In genomic region chr1:55421317-55421716, GRCh38 we compare ENCODE assay signal across 27 cellular contexts.
DNase-seq lines count a peak whose midpoint lies in the region; ATAC-seq and TF ChIP-seq lines count a peak whose summit lies in the region.
"Had no signal": no experiment of that assay in that cellular context is flagged by ENCODE, and none has a peak within 500 bp of the region (broad histone marks: within the 10 kb centered on the region; RNA-seq: fewer than 3 reads in every experiment).

No MANE protein-coding gene starts in this region.

- H3K27ac ChIP-seq in cardiac muscle cell (peak overlapping the region; percentile 45), PC-3 (ENCODE audit: low read length) (peak overlapping the region; percentile 17; the same call in 1 of the 2 replicates)
- H3K27ac ChIP-seq: BLaER1, epithelial cell of prostate, gastroesophageal sphincter, Peyer's patch, tibial artery had no signal

- no peaks in the 10 kb centered on the region for H3K79me2 ChIP-seq in PC-3 (ENCODE audit: low read length)

- H4K20me1 ChIP-seq in PC-3 (ENCODE audit: low read length) = no peaks in the 10 kb centered on the region
- H4K20me1 ChIP-seq: BLaER1 had no signal

- intact Hi-C loops in left cardiac atrium (cut with DNase I) = no loop called here
- intact Hi-C loops in PC-3 (cut with micrococcal nuclease) = loop anchor here (10.0 kb wide), 1 partner anchor 953 kb away; no protein-coding TSS in a partner anchor

- H3K36me3 ChIP-seq in cardiac muscle cell (no peaks in the 10 kb centered on the region), PC-3 (ENCODE audit: low read depth, low read length) (no peaks in the 10 kb centered on the region)
- H3K36me3 ChIP-seq: BLaER1, gastroesophageal sphincter, Peyer's patch, tibial artery had no signal

- H3K9me3 ChIP-seq in cardiac muscle cell (ENCODE audit: low read depth) (no peaks in the 10 kb centered on the region), PC-3 (ENCODE audit: low read length) (no peaks in the 10 kb centered on the region)
- H3K9me3 ChIP-seq: BLaER1, Peyer's patch had no signal

- no peaks in the 10 kb centered on the region for H3F3A ChIP-seq in PC-3 (ENCODE audit: low read length, unreplicated experiment)

- H3K4me1 ChIP-seq in cardiac muscle cell (ENCODE audit: low read depth) (peaks cover 13% of the 10 kb centered on the region), PC-3 (ENCODE audit: insufficient read depth, low read length) (peaks cover 16% of the 10 kb centered on the region)
- H3K4me1 ChIP-seq: Peyer's patch, tibial artery had no signal

- no peak overlapping the region for H3K4me3 ChIP-seq in cardiac muscle cell
- no peak overlapping the region for H3K4me3 ChIP-seq in PC-3 (ENCODE audit: low read length)
- H3K4me3 ChIP-seq: BLaER1, gastroesophageal sphincter, Peyer's patch, tibial artery had no signal

- no peak overlapping the region for H3K9ac ChIP-seq in PC-3 (ENCODE audit: low read length)
- H3K9ac ChIP-seq: BLaER1 had no signal

- CTCF ChIA-PET in PC-3 (lab: Charles Lee) = no interaction called here

- TF ChIP-seq CTCF in cardiac muscle cell (IDR thresholded peaks at IDR 0.05; ENCODE audit: low read depth, low read length) (no peak), PC-3 (conservative IDR thresholded peaks at IDR 0.05; ENCODE audit: low read depth, low read length) (no peak)

- no TSS peak for BruUV-seq in PC-3 (replicated peaks; lab: Mats Ljungman, UMichigan)

- POLR2A ChIA-PET in PC-3 (lab: Charles Lee; ENCODE audit: unreplicated experiment) = no interaction called here

- ATAC-seq in left cardiac atrium (no peak), PC-3 (peak; percentile 54), GM19328 (IDR thresholded peaks at IDR 0.05; ENCODE audit: unreplicated experiment) (no peak)
- ATAC-seq: activated CD8-positive, alpha-beta memory T cell treated with anti-CD3 and anti-CD28 coated beads, Interleukin-2, amount 10 ng/mL, durations not matched to agents 7 days and 5 days; gastroesophageal sphincter; natural killer cell; right cardiac atrium had no signal

- DNase-seq in cardiac muscle cell (ENCODE audit: low read depth in 1 of 2, low spot score in 1 of 2) (peak in 1 of 2 donors; percentile 12), left cardiac atrium (no peak), PC-3 (peak; percentile 60), fibroblast of gingiva (ENCODE audit: low read depth) (peak; percentile 44), amygdala (lab: John Stamatoyannopoulos, UW) (no peak), foreskin melanocyte (no peak), NCI-H2107 treated with DMSO at 0.1 percent for 48 hours (lab: John Stamatoyannopoulos, UW; ENCODE audit: unreplicated experiment) (no peak)
- DNase-seq: activated CD4-positive, alpha-beta T cell treated with anti-CD3 and anti-CD28 coated beads for 48 hours; activated CD8-positive, alpha-beta memory T cell treated with anti-CD3 and anti-CD28 coated beads, Interleukin-2, amount 10 ng/mL, durations not matched to agents 7 days and 5 days; activated naive CD4-positive, alpha-beta T cell treated with anti-CD3 and anti-CD28 coated beads, Interleukin-2, amount 50 U/mL, for 16 hours; anterior cingulate cortex; Kasumi-1; kidney; natural killer cell; NCI-H1105; NCI-H2029 treated with DMSO at 0.1 percent for 48 hours; Peyer's patch; right cardiac atrium; stimulated activated CD4-positive, alpha-beta T cell treated with anti-CD3 and anti-CD28 coated beads, Interleukin-12 subunit alpha, Interleukin-12 subunit beta, amount 100 ng/mL, for 4 hours; stimulated activated CD4-positive, alpha-beta T cell treated with anti-CD3 and anti-CD28 coated beads, Interleukin-4, amount 100 ng/mL, for 4 hours; stimulated activated naive CD8-positive, alpha-beta T cell treated with anti-CD3 and anti-CD28 coated beads, Interleukin-15, amount 100 ng/mL, for 72 hours; T-helper 2 cell; tibial artery had no signal

- 0 out of 2 replicates have a peak overlapping the region, but pooled peaks have one; percentile 2 for H2AFZ ChIP-seq in PC-3 (ENCODE audit: low read length)

- H3K27me3 ChIP-seq in cardiac muscle cell (no peaks in the 10 kb centered on the region), PC-3 (ENCODE audit: low read length) (no peaks in the 10 kb centered on the region)
- H3K27me3 ChIP-seq: BLaER1, gastroesophageal sphincter, Peyer's patch, tibial artery had no signal

- H3K4me2 ChIP-seq in PC-3 (ENCODE audit: low read length) = peak overlapping the region; percentile 16; the same call in 1 of the 2 replicates
- H3K4me2 ChIP-seq: BLaER1 had no signal

- no peaks in the 10 kb centered on the region for H3K9me2 ChIP-seq in PC-3 (replicated peaks; ENCODE audit: low read length)

Comparison
In these comparisons a context has a peak if more than half of its experiments do, and no peak if none do; other contexts are left out.
1. DNase-seq: peak in PC-3 (single experiment) and fibroblast of gingiva (single experiment); none in left cardiac atrium (single experiment), amygdala (0 of 56), foreskin melanocyte (single experiment) and NCI-H2107 treated with DMSO at 0.1 percent for 48 hours (single experiment).